In genomic region chr15:93479679-93480078, GRCh38 we compare ENCODE assay signal across 20 cellular contexts.
DNase-seq lines count a peak whose midpoint lies in the region; ATAC-seq, FAIRE-seq and TF ChIP-seq lines count a peak whose summit lies in the region.
"Had no signal": no experiment of that assay in that cellular context is flagged by ENCODE, and none has a peak within 500 bp of the region (broad histone marks: within the 10 kb centered on the region; RNA-seq: fewer than 3 reads in every experiment).

No MANE protein-coding gene starts in this region.

- H3K27ac ChIP-seq in left ventricle myocardium inferior (replicated peaks), result peak overlapping the region; percentile 50
- H3K27ac ChIP-seq in ovary, result peak overlapping the region in 1 of 2 donors; percentile 22
- peak overlapping the region in 1 of 2 donors; percentile 55 for H3K27ac ChIP-seq in uterus
- H3K27ac ChIP-seq: SJCRH30 had no signal

- no peak overlapping the region for H3K4me3 ChIP-seq in left ventricle myocardium inferior
- no peak overlapping the region for H3K4me3 ChIP-seq in ovary
- no peak overlapping the region for H3K4me3 ChIP-seq in uterus
- H3K4me3 ChIP-seq: SJCRH30 had no signal

- ATAC-seq in HG03378 (IDR thresholded peaks at IDR 0.05; ENCODE audit: unreplicated experiment), result no peak
- ATAC-seq: CD8-positive, alpha-beta T cell had no signal

- 18 to 46% (median 19%) methylated on average over 1 of the region's 1 CpG for WGBS in ovary, 3 donors

- H3K9me3 ChIP-seq in left ventricle myocardium inferior (replicated peaks), result no peaks in the 10 kb centered on the region
- H3K9me3 ChIP-seq in ovary, result no peaks in the 10 kb centered on the region
- no peaks in the 10 kb centered on the region for H3K9me3 ChIP-seq in uterus
- H3K9me3 ChIP-seq: SJCRH30 had no signal

- H3K27me3 ChIP-seq in left ventricle myocardium inferior (ENCODE audit: low read depth) (no peaks in the 10 kb centered on the region), ovary (no peaks in the 10 kb centered on the region), uterus (no peaks in the 10 kb centered on the region)
- H3K27me3 ChIP-seq: SJCRH30 had no signal

- intact Hi-C loops in left ventricle myocardium inferior (cut with micrococcal nuclease), result no loop called here
- intact Hi-C loops in ovary (cut with DNase I), result loop anchor here in 2 of 4 donors (10.0 kb wide), 3 partner anchors 395 to 445 kb away; partner anchors contain the start of gene RGMA (in 1 of the 2)
- intact Hi-C loops in uterus (cut with DNase I; ENCODE audit: low total_unique reads), result no loop called here

- FAIRE-seq in endometrium (lab: Jason Lieb, UNC), result peak; percentile 96
- FAIRE-seq: D721Med, GM12891, GM18507 had no signal

- no peak for TF ChIP-seq EP300 in ovary (IDR thresholded peaks at IDR 0.05)

- peak; percentile 64 for DNase-seq in left ventricle myocardium inferior
- DNase-seq in ovary, result peak; percentile 61 to 81 (median 71)
- DNase-seq in uterus, result peak; percentile 75 to 80
- DNase-seq in AG08396 (ENCODE audit: low spot score), result no peak
- no peak for DNase-seq in globus pallidus (ENCODE audit: low spot score)
- DNase-seq: CD8-positive, alpha-beta T cell; DND-41; GF-D8; HCEC 1CT; NCI-H1105 treated with DMSO at 0.1 percent for 48 hours; NCI-H1694 treated with DMSO at 0.1 percent for 48 hours; NCI-H69; OCI-M1; RPMI8226 had no signal

- TF ChIP-seq POLR2A in ovary (IDR thresholded peaks at IDR 0.05) (no peak), uterus (IDR thresholded peaks at IDR 0.05) (no peak)

- TF ChIP-seq CTCF in left ventricle myocardium inferior (IDR thresholded peaks at IDR 0.05; ENCODE audit: borderline replicate concordance) (no peak), ovary (IDR thresholded peaks at IDR 0.05) (no peak), uterus (IDR thresholded peaks at IDR 0.05) (no peak)

- H3K4me1 ChIP-seq in left ventricle myocardium inferior, result no peaks in the 10 kb centered on the region
- peaks cover 21% of the 10 kb centered on the region for H3K4me1 ChIP-seq in ovary (ENCODE audit: insufficient read depth)
- no peaks in the 10 kb centered on the region for H3K4me1 ChIP-seq in uterus

- no peaks in the 10 kb centered on the region for H3K36me3 ChIP-seq in left ventricle myocardium inferior
- no peaks in the 10 kb centered on the region for H3K36me3 ChIP-seq in ovary
- H3K36me3 ChIP-seq in uterus, result no peaks in the 10 kb centered on the region
- H3K36me3 ChIP-seq: SJCRH30 had no signal

Comparison
In these comparisons a context has a peak if more than half of its experiments do, and no peak if none do; other contexts are left out.
1. DNase-seq: peak in left ventricle myocardium inferior (single experiment), ovary (5 of 5) and uterus (2 of 2); none in AG08396 (single experiment) and globus pallidus (single experiment).